ENCODE assay signal across 12 cellular contexts in genomic region chr4:108181704-108182103, GRCh38. TPM values are rescaled to one million over a fixed set of nuclear protein-coding genes. Genes with fewer than 3 reads are reported as not detected.
DNase-seq lines count a peak whose midpoint lies in the region; ATAC-seq, FAIRE-seq and TF ChIP-seq lines count a peak whose summit lies in the region.
"Had no signal": no experiment of that assay in that cellular context is flagged by ENCODE, and none has a peak within 500 bp of the region (broad histone marks: within the 10 kb centered on the region; RNA-seq: fewer than 3 reads in every experiment).

No MANE protein-coding gene starts in this region.

- H3K4me2 ChIP-seq in A549, result no peak overlapping the region

- no peaks in the 10 kb centered on the region for H3K4me1 ChIP-seq in A549

- CTCF ChIA-PET in A549 (lab: Yijun Ruan, JAX), result no interaction called here

- FAIRE-seq in A549 (lab: Jason Lieb, UNC), result no peak
- FAIRE-seq: endothelial cell of umbilical vein had no signal

- H3K4me3 ChIP-seq in A549, result no peak overlapping the region
- H3K4me3 ChIP-seq: skin epidermis had no signal

- TF ChIP-seq RAD21 in A549 (conservative IDR thresholded peaks at IDR 0.05 in 1 of 2, IDR thresholded peaks at IDR 0.05 in 1 of 2), result no peak

- WGBS in A549 (ENCODE audit: missing lambda C conversion rate), result 15% methylated on average over 2 of the region's 2 CpGs

- ATAC-seq in A549, result peak in 1 of 2 experiments; percentile 59; a peak in 2 of 6 replicates
- peak; percentile 74 for ATAC-seq in GM18498 (IDR thresholded peaks at IDR 0.05; ENCODE audit: unreplicated experiment)
- peak; percentile 60 for ATAC-seq in HG02981 (IDR thresholded peaks at IDR 0.05; ENCODE audit: unreplicated experiment)

- TF ChIP-seq POLR2A in A549 (IDR thresholded peaks at IDR 0.05; ENCODE audit: low read length), result no peak

- H3K27ac ChIP-seq in A549 (no peak overlapping the region), VCaP (no peak overlapping the region)
- H3K27ac ChIP-seq: skin epidermis had no signal

- no peak for TF ChIP-seq EP300 in A549 (IDR thresholded peaks at IDR 0.05)

- POLR2A ChIA-PET in A549 (lab: Yijun Ruan, JAX), result no interaction called here

- no peak for DNase-seq in A549 (ENCODE audit: low read depth in 1 of 2, low spot score in 1 of 2)
- DNase-seq in stimulated activated CD4-positive, alpha-beta T cell treated with anti-CD3 and anti-CD28 coated beads, Interleukin-4, amount 100 ng/mL, for 4 hours, result no peak
- no peak for DNase-seq in NCI-H1930 (lab: John Stamatoyannopoulos, UW)
- no peak for DNase-seq in NCI-H1417 treated with DMSO at 0.1 percent for 48 hours (lab: John Stamatoyannopoulos, UW)
- no peak for DNase-seq in A172 (ENCODE audit: low spot score)
- DNase-seq: aorta, NCI-H1092 had no signal

- no peaks in the 10 kb centered on the region for H3K9me3 ChIP-seq in A549

- TF ChIP-seq CTCF in A549 (IDR thresholded peaks at IDR 0.05), result 0 out of 3 replicates have a peak, but pooled peaks have one; percentile 12
- peak; percentile 28; the same call in 1 of the 2 replicates for TF ChIP-seq CTCF in VCaP (conservative IDR thresholded peaks at IDR 0.05)

TF ChIP-seq in A549, 52 proteins besides CTCF, POLR2A, EP300 and RAD21:
- no peak for TF ChIP-seq NR3C1 (IDR thresholded peaks at IDR 0.05)
- no peak for TF ChIP-seq ZFP36 (IDR thresholded peaks at IDR 0.05; ENCODE audit: borderline replicate concordance, partially characterized antibody)

RNA-seq across cellular contexts. Expression of gene LEF1, which starts 13.0 kb away (rescaled TPM):
- polyA plus RNA-seq in A549 (2011; rRNA removed), result not detected in 2 replicates
- polyA plus RNA-seq in A549 (2012; cell fraction: cytosol; rRNA removed), result 0.04 TPM in 1 of 2 replicates, not detected in the other
- polyA plus RNA-seq in A549 (2012; cell fraction: nucleus; rRNA removed), result not detected in 2 replicates
- not detected in 3 replicates for polyA plus RNA-seq in A549 (2017; fragmentation: RNase III; extraction: RNeasy Plus Mini Kit Qiagen cat#74134 plus additional on column Dnase treatment)
- not detected in 2 replicates for polyA minus RNA-seq in A549 (2011; rRNA and poly(A)+ RNA removed)
- 4.7 and 6.1 TPM in 2 replicates for total RNA-seq in A172 (2014; rRNA removed; shearing (Covaris generic))
- polyA plus RNA-seq: endothelial cell of umbilical vein had no signal
